Comparison of ENCODE assay signal across 1 cellular context in genomic region chr9:68739631-68740174, GRCh38.
TF ChIP-seq lines count a peak whose summit lies in the region.

No MANE protein-coding gene starts in this region.

TF ChIP-seq in HepG2, 621 proteins besides CTCF, POLR2A, EP300 and RAD21 (continued from another document and continues in another):
- TF ChIP-seq ZHX1 (CRISPR knock-in tag; IDR thresholded peaks at IDR 0.05; ENCODE audit: low read depth) = peak; percentile 58; the same call in 1 of the 2 replicates
- 0 out of 2 replicates have a peak, but pooled peaks have one; percentile 71 for TF ChIP-seq HMG20A (CRISPR knock-in tag; IDR thresholded peaks at IDR 0.05; ENCODE audit: borderline replicate concordance)
- TF ChIP-seq ONECUT2 (CRISPR knock-in tag; IDR thresholded peaks at IDR 0.05) = no peak
- no peak for TF ChIP-seq ZBTB7A (CRISPR knock-in tag; IDR thresholded peaks at IDR 0.05)
- no peak for TF ChIP-seq RFX5 (IDR thresholded peaks at IDR 0.05; ENCODE audit: low read depth, low read length)
- no peak for TF ChIP-seq ZNF232 (CRISPR knock-in tag; IDR thresholded peaks at IDR 0.05; ENCODE audit: borderline replicate concordance)
- no peak for TF ChIP-seq JUNB (CRISPR knock-in tag; IDR thresholded peaks at IDR 0.05; ENCODE audit: borderline replicate concordance)
- no peak for TF ChIP-seq ZFP91 (CRISPR knock-in tag; IDR thresholded peaks at IDR 0.05; ENCODE audit: borderline replicate concordance)
- no peak for TF ChIP-seq ARNT (IDR thresholded peaks at IDR 0.05)
- no peak for TF ChIP-seq ZNF142 (CRISPR knock-in tag; IDR thresholded peaks at IDR 0.05)
- TF ChIP-seq ZNF710 (CRISPR knock-in tag; IDR thresholded peaks at IDR 0.05; ENCODE audit: borderline replicate concordance) = no peak; the same call in 1 of the 2 replicates
- no peak for TF ChIP-seq ETV6 (CRISPR knock-in tag; conservative IDR thresholded peaks at IDR 0.05)
- TF ChIP-seq RAD51 (IDR thresholded peaks at IDR 0.05; ENCODE audit: borderline replicate concordance) = no peak
- TF ChIP-seq ZSCAN22 (CRISPR knock-in tag; IDR thresholded peaks at IDR 0.05) = no peak
- TF ChIP-seq SMYD3 (CRISPR knock-in tag; IDR thresholded peaks at IDR 0.05) = no peak
- TF ChIP-seq SNAPC4 (CRISPR knock-in tag; IDR thresholded peaks at IDR 0.05) = no peak
- no peak; the same call in 1 of the 2 replicates for TF ChIP-seq PITX1 (CRISPR knock-in tag; IDR thresholded peaks at IDR 0.05)
- no peak for TF ChIP-seq RBFOX2 (IDR thresholded peaks at IDR 0.05; ENCODE audit: low read depth, low read length)
- no peak for TF ChIP-seq ZBTB46 (CRISPR knock-in tag; IDR thresholded peaks at IDR 0.05; ENCODE audit: borderline replicate concordance)
- TF ChIP-seq MAFG (CRISPR knock-in tag; IDR thresholded peaks at IDR 0.05) = no peak
- TF ChIP-seq ZC3H13 (CRISPR knock-in tag; IDR thresholded peaks at IDR 0.05) = no peak
- no peak for TF ChIP-seq ZNF740 (CRISPR knock-in tag; IDR thresholded peaks at IDR 0.05)
- TF ChIP-seq NFKBIZ (CRISPR knock-in tag; IDR thresholded peaks at IDR 0.05) = no peak
- TF ChIP-seq ZBTB10 (CRISPR knock-in tag; IDR thresholded peaks at IDR 0.05; ENCODE audit: borderline replicate concordance) = no peak
- TF ChIP-seq ZFP36 (IDR thresholded peaks at IDR 0.05; ENCODE audit: borderline replicate concordance, low read depth, low read length, partially characterized antibody) = no peak
- peak; percentile 64; the same call in 1 of the 2 replicates for TF ChIP-seq ZBTB34 (CRISPR knock-in tag; IDR thresholded peaks at IDR 0.05)
- no peak for TF ChIP-seq GATAD1 (CRISPR knock-in tag; IDR thresholded peaks at IDR 0.05)
- no peak for TF ChIP-seq ELK4 (CRISPR knock-in tag; IDR thresholded peaks at IDR 0.05; ENCODE audit: borderline replicate concordance)
